Comparison of ENCODE assay signal across 8 cellular contexts in the genomic region with DNA sequence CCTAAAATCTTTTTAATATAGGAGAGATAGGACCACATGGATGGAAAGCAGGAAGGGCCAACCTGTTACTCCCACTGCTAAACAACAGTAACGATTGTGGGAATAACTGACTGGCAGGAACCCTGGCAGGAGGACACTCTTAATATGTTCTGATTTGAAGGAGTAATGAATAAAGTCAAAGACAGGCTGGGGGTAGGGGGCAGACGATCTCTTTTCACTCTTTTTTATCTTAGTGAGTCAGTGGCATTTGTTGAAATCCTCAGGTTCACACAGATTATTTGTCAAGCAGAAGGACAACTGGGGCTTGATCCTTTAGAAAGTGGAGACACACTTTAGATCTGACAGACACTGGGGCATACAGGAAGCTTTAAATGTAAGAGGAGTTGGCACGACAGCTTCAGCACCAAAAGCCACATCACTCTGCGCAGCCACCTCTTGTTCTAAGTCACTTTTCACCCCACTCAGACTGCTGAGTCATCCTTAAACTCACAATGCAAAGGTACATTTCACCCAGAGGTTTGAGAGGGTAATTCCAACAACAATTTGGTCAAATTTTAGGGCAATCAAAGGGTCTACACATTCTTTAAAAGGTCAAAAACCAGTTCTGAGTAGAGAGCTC.
DNase-seq lines count a peak whose midpoint lies in the region; ATAC-seq, FAIRE-seq and TF ChIP-seq lines count a peak whose summit lies in the region.

No MANE protein-coding gene starts in this region.

- H2AFZ ChIP-seq in HepG2 (ENCODE audit: low read length), result no peak overlapping the region

- peaks cover 7% of the 10 kb centered on the region for H3K36me3 Mint-ChIP-seq in activated CD4-positive, alpha-beta memory T cell treated with anti-CD3 and anti-CD28 coated beads, Interleukin-2, amount 10 ng/mL, durations not matched to agents 7 days and 5 days (ENCODE audit: low read depth)

- no peaks in the 10 kb centered on the region for H4K20me1 ChIP-seq in HepG2 (ENCODE audit: insufficient read depth, low read length)

- no peak overlapping the region for H3K4me3 ChIP-seq in HUES6 (ENCODE audit: low read depth, low read length)
- H3K4me3 ChIP-seq in HepG2 (replicated peaks in 1 of 3; ENCODE audit: insufficient read depth in 1 of 3, low read depth in 2 of 3, low read length in 3 of 3), result no peak overlapping the region
- H3K4me3 ChIP-seq in suprapubic skin, result no peak overlapping the region

- TF ChIP-seq CTCF in HepG2 (CRISPR knock-in tag; IDR thresholded peaks at IDR 0.05), result no peak
- no peak for TF ChIP-seq CTCF in suprapubic skin (IDR thresholded peaks at IDR 0.05)

- TF ChIP-seq RAD21 in HepG2 (CRISPR knock-in tag; IDR thresholded peaks at IDR 0.05), result no peak

- no peaks in the 10 kb centered on the region for H3K79me2 ChIP-seq in HepG2 (ENCODE audit: insufficient read depth, low read length)

- DNase-seq in GM12891 (ENCODE audit: insufficient read length, low spot score) (peak; percentile 8), HepG2 (ENCODE audit: low spot score) (peak; percentile 18), suprapubic skin (ENCODE audit: low spot score in 2 of 2) (no peak), posterior vena cava (ENCODE audit: low spot score) (no peak), D341Med (ENCODE audit: low spot score) (no peak)
- DNase-seq in activated CD4-positive, alpha-beta memory T cell treated with anti-CD3 and anti-CD28 coated beads, Interleukin-2, amount 10 ng/mL, durations not matched to agents 7 days and 5 days, result peak; percentile 72

- H3K4me2 ChIP-seq in HepG2 (ENCODE audit: low read depth, low read length), result no peak overlapping the region

- TF ChIP-seq EP300 in HepG2 (IDR thresholded peaks at IDR 0.05; ENCODE audit: low read depth in 2 of 2, low read length in 2 of 2), result no peak
- no peak for TF ChIP-seq EP300 in HepG2 (CRISPR knock-in tag; IDR thresholded peaks at IDR 0.05; ENCODE audit: borderline replicate concordance)
- TF ChIP-seq EP300 in suprapubic skin (IDR thresholded peaks at IDR 0.05), result no peak

- ATAC-seq in GM21528 (IDR thresholded peaks at IDR 0.05; ENCODE audit: low FRiP score, unreplicated experiment), result peak; percentile 97
- no peak; the same call in 2 of the 3 replicates for ATAC-seq in HepG2

- peak overlapping the region; percentile 29 for H3K4me3 Mint-ChIP-seq in activated CD4-positive, alpha-beta memory T cell treated with anti-CD3 and anti-CD28 coated beads, Interleukin-2, amount 10 ng/mL, durations not matched to agents 7 days and 5 days

- BruUV-seq in HepG2 (replicated peaks; lab: Mats Ljungman, UMichigan), result no TSS peak

- WGBS in HepG2 (ENCODE audit: low lambda C conversion rate), result 94% methylated on average over 4 of the region's 4 CpGs
- WGBS in suprapubic skin, result 73% methylated on average over 4 of the region's 4 CpGs

- H3K9ac ChIP-seq in HUES6 (ENCODE audit: low read length), result no peak overlapping the region
- no peak overlapping the region for H3K9ac ChIP-seq in HepG2 (ENCODE audit: insufficient read depth, low read depth, low read length)

- H3K27ac Mint-ChIP-seq in activated CD4-positive, alpha-beta memory T cell treated with anti-CD3 and anti-CD28 coated beads, Interleukin-2, amount 10 ng/mL, durations not matched to agents 7 days and 5 days, result peak overlapping the region; percentile 88

- intact Hi-C loops in HepG2 (cut with micrococcal nuclease; ENCODE audit: unreplicated experiment) (no loop called here), posterior vena cava (cut with DNase I) (loop anchor here in 1 of 2 donors (5.0 kb wide), 1 partner anchor 323 kb away; no protein-coding TSS in a partner anchor)

- peaks cover 7% of the 10 kb centered on the region for H3K4me1 ChIP-seq in HUES6 (ENCODE audit: control insufficient read depth, insufficient read depth, low read length)
- peaks cover 8% of the 10 kb centered on the region; the same call in 1 of the 2 replicates for H3K4me1 ChIP-seq in HepG2 (ENCODE audit: insufficient read depth, low read length)
- no peaks in the 10 kb centered on the region for H3K4me1 ChIP-seq in suprapubic skin

- no peaks in the 10 kb centered on the region for H3K9me3 Mint-ChIP-seq in activated CD4-positive, alpha-beta memory T cell treated with anti-CD3 and anti-CD28 coated beads, Interleukin-2, amount 10 ng/mL, durations not matched to agents 7 days and 5 days

- in situ Hi-C loops in HepG2 (cut with HindIII; ENCODE audit: extremely low pct_ligation_motif_present, low pct_unique_long_range_greater_than_20kb), result no loop called here

- H3K9me3 ChIP-seq in HUES6 (ENCODE audit: control insufficient read depth, insufficient read depth, low read depth, low read length), result no peaks in the 10 kb centered on the region
- no peaks in the 10 kb centered on the region for H3K9me3 ChIP-seq in HepG2 (ENCODE audit: low read length)
- no peaks in the 10 kb centered on the region for H3K9me3 ChIP-seq in suprapubic skin

- no peaks in the 10 kb centered on the region for H3K36me3 ChIP-seq in HUES6 (ENCODE audit: control insufficient read depth, insufficient read depth, low read length)
- H3K36me3 ChIP-seq in HepG2 (replicated peaks in 1 of 2; ENCODE audit: control insufficient read depth in 1 of 2, insufficient read depth in 2 of 2, low read length in 2 of 2), result no peaks in the 10 kb centered on the region; a peak in 1 of 5 replicates
- H3K36me3 ChIP-seq in suprapubic skin, result no peaks in the 10 kb centered on the region

- POLR2A ChIA-PET in activated CD4-positive, alpha-beta memory T cell treated with anti-CD3 and anti-CD28 coated beads, Interleukin-2, amount 10 ng/mL, durations not matched to agents 7 days and 5 days (lab: Charles Lee), result interaction anchor here (1.0 to 1.5 kb wide), 5 partner anchors 22 to 331 kb away, joined by 3 to 4 read pairs (median 3); a partner anchor contains a TSS
- POLR2A ChIA-PET in HepG2 (lab: Yijun Ruan, JAX), result no interaction called here

- CTCF ChIA-PET in activated CD4-positive, alpha-beta memory T cell treated with anti-CD3 and anti-CD28 coated beads, Interleukin-2, amount 10 ng/mL, durations not matched to agents 7 days and 5 days (lab: Charles Lee), result interaction anchor here (1.0 to 1.9 kb wide), 4 partner anchors 10 to 267 kb away, joined by 4 to 6 read pairs (median 5); no protein-coding TSS in a partner anchor
- CTCF ChIA-PET in HepG2 (lab: Yijun Ruan, JAX; ENCODE audit: low intra/inter-chr PET ratio, low total read pairs), result no interaction called here

- 0 out of 2 replicates have a peak overlapping the region, but pooled peaks have one; percentile 0 for H3K27ac ChIP-seq in HUES6 (ENCODE audit: low read depth, low read length)
- no peak overlapping the region for H3K27ac ChIP-seq in HepG2 (ENCODE audit: extremely low read length, insufficient read depth, low read length)
- H3K27ac ChIP-seq in suprapubic skin, result no peak overlapping the region

- FAIRE-seq in GM12891 (lab: Jason Lieb, UNC), result peak; percentile 89
- no peak for FAIRE-seq in HepG2 (lab: Jason Lieb, UNC)

- H3K4me1 Mint-ChIP-seq in activated CD4-positive, alpha-beta memory T cell treated with anti-CD3 and anti-CD28 coated beads, Interleukin-2, amount 10 ng/mL, durations not matched to agents 7 days and 5 days, result peaks cover 48% of the 10 kb centered on the region

- H3K27me3 ChIP-seq in HUES6 (ENCODE audit: control insufficient read depth, insufficient read depth, low read length), result no peaks in the 10 kb centered on the region
- H3K27me3 ChIP-seq in HepG2 (ENCODE audit: control insufficient read depth in 1 of 2, insufficient read depth in 2 of 2, low read length in 2 of 2), result no peaks in the 10 kb centered on the region
- H3K27me3 ChIP-seq in suprapubic skin, result no peaks in the 10 kb centered on the region

- no peaks in the 10 kb centered on the region for H3K27me3 Mint-ChIP-seq in activated CD4-positive, alpha-beta memory T cell treated with anti-CD3 and anti-CD28 coated beads, Interleukin-2, amount 10 ng/mL, durations not matched to agents 7 days and 5 days

- TF ChIP-seq POLR2A in GM12891 (IDR thresholded peaks at IDR 0.05; ENCODE audit: low read depth, low read length) (no peak), HepG2 (IDR thresholded peaks at IDR 0.05; ENCODE audit: insufficient read depth in 1 of 2, low read depth in 2 of 2, low read length in 2 of 2) (no peak), suprapubic skin (IDR thresholded peaks at IDR 0.05) (no peak)

TF ChIP-seq in GM12891, 5 proteins besides CTCF, POLR2A, EP300 and RAD21:
- TF ChIP-seq POLR2AphosphoS5 (IDR thresholded peaks at IDR 0.05; ENCODE audit: low read depth, low read length) (no peak), PAX5 (IDR thresholded peaks at IDR 0.05; ENCODE audit: insufficient read depth, low read length, severe bottlenecking) (peak; percentile 62), POU2F2 (IDR thresholded peaks at IDR 0.05; ENCODE audit: low read depth, low read length) (peak; percentile 60; the same call in 1 of the 2 replicates)

TF ChIP-seq in HepG2, 621 proteins besides CTCF, POLR2A, EP300 and RAD21:
- 0 out of 2 replicates have a peak, but pooled peaks have one; percentile 43 for TF ChIP-seq FOSL2 (CRISPR knock-in tag; IDR thresholded peaks at IDR 0.05)
- no peak for TF ChIP-seq ZNF883 (CRISPR knock-in tag; IDR thresholded peaks at IDR 0.05; ENCODE audit: not compliant biosample characterization)
- TF ChIP-seq POGZ (CRISPR knock-in tag; IDR thresholded peaks at IDR 0.05), result no peak
- TF ChIP-seq, protein P1, sequence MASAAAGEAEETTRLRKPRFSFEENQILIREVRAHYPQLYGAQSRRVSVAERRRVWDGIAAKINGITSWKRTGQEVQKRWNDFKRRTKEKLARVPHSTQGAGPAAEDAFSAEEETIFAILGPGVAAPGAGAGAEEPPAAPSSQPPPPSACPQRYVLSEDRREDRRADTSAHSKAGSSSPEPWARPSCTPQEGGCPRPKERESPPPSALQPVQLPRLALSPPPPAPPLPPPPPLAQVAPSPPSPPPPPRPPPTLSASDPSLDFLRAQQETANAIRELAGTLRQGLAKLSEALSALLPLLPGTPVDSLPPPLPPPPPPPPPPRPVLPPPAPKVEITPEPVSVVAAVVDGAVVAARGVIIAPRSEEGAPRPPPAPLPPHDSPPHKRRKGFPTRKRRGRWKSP (CRISPR knock-in tag; IDR thresholded peaks at IDR 0.05), result no peak
- peak; percentile 96 for TF ChIP-seq NFE2L2 (IDR thresholded peaks at IDR 0.05; ENCODE audit: low read length)
- TF ChIP-seq MAFG (CRISPR knock-in tag; IDR thresholded peaks at IDR 0.05), result peak; percentile 67
- TF ChIP-seq MAFK (conservative IDR thresholded peaks at IDR 0.05 in 1 of 2, IDR thresholded peaks at IDR 0.05 in 1 of 2; ENCODE audit: low read length in 2 of 2), result peak; percentile 86 to 91
- TF ChIP-seq NFE2 (CRISPR knock-in tag; IDR thresholded peaks at IDR 0.05), result peak; percentile 86
- TF ChIP-seq ZBTB20 (CRISPR knock-in tag; IDR thresholded peaks at IDR 0.05; ENCODE audit: borderline replicate concordance, low read depth), result no peak
- TF ChIP-seq YEATS4 (CRISPR knock-in tag; IDR thresholded peaks at IDR 0.05; ENCODE audit: borderline replicate concordance), result no peak
- peak; percentile 86 for TF ChIP-seq MAFF (IDR thresholded peaks at IDR 0.05; ENCODE audit: low read depth, low read length)

Comparison
In these comparisons a context has a peak if more than half of its experiments do, and no peak if none do; other contexts are left out.
1. DNase-seq: peak in GM12891 (single experiment), activated CD4-positive, alpha-beta memory T cell treated with anti-CD3 and anti-CD28 coated beads, Interleukin-2, amount 10 ng/mL, durations not matched to agents 7 days and 5 days (single experiment) and HepG2 (single experiment); none in suprapubic skin (0 of 2), posterior vena cava (single experiment) and D341Med (single experiment).